Comparison of ENCODE assay signal across 33 cellular contexts in the genomic region with DNA sequence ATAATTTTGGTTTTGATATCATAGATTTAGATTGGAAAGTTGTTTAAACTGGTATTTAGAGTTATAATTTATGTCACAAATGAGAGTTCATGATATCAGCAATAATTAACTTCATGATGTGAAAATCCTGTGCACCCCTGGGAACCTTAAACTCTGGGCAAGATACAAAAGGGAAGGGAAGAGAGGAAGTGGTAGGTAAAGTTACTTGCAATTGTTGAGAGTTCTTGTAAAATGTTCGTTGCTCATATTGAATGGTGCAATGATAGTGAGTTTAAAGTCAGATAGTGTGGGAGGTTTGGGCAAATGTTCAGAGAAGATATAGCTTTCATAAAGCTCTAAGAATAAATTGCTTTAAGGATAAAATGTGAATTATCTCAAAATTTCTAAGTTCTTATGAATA.
"Had no signal": no experiment of that assay in that cellular context is flagged by ENCODE, and none has a peak within 500 bp of the region (broad histone marks: within the 10 kb centered on the region; RNA-seq: fewer than 3 reads in every experiment).

No MANE protein-coding gene starts in this region.

- H3K9me3 ChIP-seq: adrenal gland, body of pancreas, esophagus muscularis mucosa, heart left ventricle, pancreas, prostate gland, testis, transverse colon, uterus had no signal

- H3K27me3 ChIP-seq: adrenal gland, body of pancreas, esophagus muscularis mucosa, foreskin keratinocyte, heart left ventricle, pancreas, testis, transverse colon, uterus had no signal

- H3K4me1 ChIP-seq: adrenal gland, body of pancreas, esophagus muscularis mucosa, foreskin keratinocyte, heart left ventricle, pancreas, prostate gland, testis, transverse colon, uterus had no signal

- H3K27ac ChIP-seq: adrenal gland, body of pancreas, esophagus muscularis mucosa, foreskin keratinocyte, heart left ventricle, pancreas, prostate gland, skin epidermis, testis, transverse colon, uterus had no signal

- DNase-seq: activated CD4-positive, alpha-beta T cell treated with anti-CD3 and anti-CD28 coated beads for 36 hours; activated CD4-positive, alpha-beta T cell treated with anti-CD3 and anti-CD28 coated beads, Interleukin-2, amount 50 U/mL, for 48 hours; activated CD4-positive, CD25-positive, alpha-beta regulatory T cell; activated CD8-positive, alpha-beta memory T cell treated with anti-CD3 and anti-CD28 coated beads, Interleukin-2, amount 50 U/mL, for 4 hours; activated effector memory CD4-positive, alpha-beta T cell treated with anti-CD3 and anti-CD28 coated beads, Interleukin-2, amount 50 U/mL, for 16 hours; activated naive CD4-positive, alpha-beta T cell treated with anti-CD3 and anti-CD28 coated beads for 36 hours; activated naive CD8-positive, alpha-beta T cell treated with anti-CD3 and anti-CD28 coated beads for 36 hours; activated T-cell treated with anti-CD3 and anti-CD28 coated beads, Interleukin-2, amount 50 U/mL, for 1 hour; adrenal gland; aorta; body of pancreas; dermis blood vessel endothelial cell; effector CD4-positive, alpha-beta T cell; foreskin keratinocyte; heart left ventricle; hypothalamus; immature natural killer cell; kidney; left colon; naive B cell; nephron progenitor cell; pancreas; retina; stimulated activated CD4-positive, alpha-beta T cell treated with anti-CD3 and anti-CD28 coated beads, Interleukin-12 subunit alpha, Interleukin-12 subunit beta, amount 100 ng/mL, for 4 hours; stimulated activated CD4-positive, alpha-beta T cell treated with anti-CD3 and anti-CD28 coated beads, Interleukin-4, amount 100 ng/mL, for 1 hour; stimulated activated naive CD8-positive, alpha-beta T cell treated with anti-CD3 and anti-CD28 coated beads, Interleukin-15, Interleukin-2, amounts not matched to agents 100 U/mL and 50 U/mL, for 24 hours; testis; transverse colon; uterus had no signal

- H3K4me3 ChIP-seq: adrenal gland, body of pancreas, esophagus muscularis mucosa, heart left ventricle, pancreas, prostate gland, skin epidermis, testis, transverse colon, uterus had no signal

- ATAC-seq: activated CD4-positive, alpha-beta T cell treated with anti-CD3 and anti-CD28 coated beads for 36 hours; body of pancreas; foreskin keratinocyte; heart left ventricle; pancreas; sciatic nerve; stimulated activated naive CD8-positive, alpha-beta T cell treated with anti-CD3 and anti-CD28 coated beads, Interleukin-15, Interleukin-2, amounts not matched to agents 100 U/mL and 50 U/mL, for 24 hours had no signal

- H3K36me3 ChIP-seq: adrenal gland, esophagus muscularis mucosa, heart left ventricle, pancreas, prostate gland, transverse colon, uterus had no signal
